Comparison of ENCODE assay signal across 9 cellular contexts in genomic region chr3:108221403-108221802, GRCh38. TPM values are rescaled to one million over a fixed set of nuclear protein-coding genes. Genes with fewer than 3 reads are reported as not detected.
DNase-seq lines count a peak whose midpoint lies in the region; ATAC-seq, FAIRE-seq and TF ChIP-seq lines count a peak whose summit lies in the region.
"Had no signal": no experiment of that assay in that cellular context is flagged by ENCODE, and none has a peak within 500 bp of the region (broad histone marks: within the 10 kb centered on the region; RNA-seq: fewer than 3 reads in every experiment).

No MANE protein-coding gene starts in this region.

- H3K36me3 Mint-ChIP-seq in IgD-negative memory B cell (peaks cover 8% of the 10 kb centered on the region), naive B cell (peaks cover 7 to 13% of the 10 kb centered on the region in 2 donors)

- DNase-seq in AG10803 (ENCODE audit: low read depth) (no peak), choroid plexus epithelial cell (ENCODE audit: low read depth) (peak; percentile 5), naive B cell (no peak), COLO829 (ENCODE audit: low spot score) (no peak), D721Med (ENCODE audit: insufficient read length, low spot score) (no peak), dedifferentiated amniotic fluid mesenchymal stem cell (ENCODE audit: extremely low spot score) (no peak), activated gamma-delta T cell treated with Interleukin-2 at 50 U/mL for 16 hours (no peak)
- DNase-seq: effector CD8-positive, alpha-beta T cell had no signal

- ATAC-seq in naive B cell (ENCODE audit: low read depth in 2 of 2) = no peak

- H3K9me3 Mint-ChIP-seq in IgD-negative memory B cell (peaks cover 0 to 1% (median 0%) of the 10 kb centered on the region in 3 donors), naive B cell (no peaks in the 10 kb centered on the region)

- H3K4me1 Mint-ChIP-seq in IgD-negative memory B cell (peaks cover 26 to 54% (median 49%) of the 10 kb centered on the region in 3 donors), naive B cell (peaks cover 34 to 64% (median 54%) of the 10 kb centered on the region in 3 donors)

- peak overlapping the region; percentile 99 to 100 (median 99) for H3K27ac Mint-ChIP-seq in IgD-negative memory B cell
- peak overlapping the region; percentile 99 to 100 (median 100) for H3K27ac Mint-ChIP-seq in naive B cell

- TF ChIP-seq CTCF in AG10803 (conservative IDR thresholded peaks at IDR 0.05; ENCODE audit: low read length) (no peak), choroid plexus epithelial cell (conservative IDR thresholded peaks at IDR 0.05; ENCODE audit: low read depth, low read length) (no peak), D721Med (IDR thresholded peaks at IDR 0.05; ENCODE audit: insufficient read depth, missing control alignments) (no peak)

- peaks cover 4% of the 10 kb centered on the region for H3K27me3 Mint-ChIP-seq in IgD-negative memory B cell
- no peaks in the 10 kb centered on the region for H3K27me3 Mint-ChIP-seq in naive B cell

- H3K4me3 ChIP-seq in AG10803 (ENCODE audit: low read length) (peak overlapping the region; percentile 86), choroid plexus epithelial cell (ENCODE audit: low read depth, low read length) (peak overlapping the region; percentile 75)

- H3K4me3 Mint-ChIP-seq in IgD-negative memory B cell = peak overlapping the region; percentile 99 to 100 (median 100)
- H3K4me3 Mint-ChIP-seq in naive B cell = peak overlapping the region; percentile 97 to 100 (median 100)

- no peak for FAIRE-seq in D721Med (lab: Jason Lieb, UNC)

RNA-seq across cellular contexts. Expression of gene IFT57, which starts 0.8 kb away (rescaled TPM):
- 138 TPM for polyA plus RNA-seq in IgD-negative memory B cell
- 100 to 1,000 TPM; 160 to 239 (median 203) TPM for polyA plus RNA-seq in naive B cell (ENCODE audit: low read depth in 6 of 6)
